In the genomic region with DNA sequence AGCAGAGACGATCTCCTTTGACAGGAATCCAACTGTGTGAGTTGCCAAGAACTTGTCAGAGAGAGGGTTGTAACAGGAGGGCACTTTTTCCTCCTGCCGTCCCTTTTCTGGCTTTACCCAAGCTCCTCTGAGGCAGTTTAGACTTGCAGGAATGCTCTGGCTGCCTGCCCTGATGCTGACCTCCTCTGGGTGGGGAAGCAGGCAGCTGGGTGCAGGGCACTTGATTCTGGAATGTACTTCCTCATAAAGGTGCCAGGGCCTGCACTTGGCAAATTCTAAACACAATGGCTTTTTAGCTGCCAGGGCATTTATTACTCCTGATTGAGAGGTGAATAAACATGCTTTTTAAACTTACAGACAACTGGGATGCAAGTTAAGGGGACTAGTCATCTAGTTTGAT, we compare ENCODE assay signal across 8 cellular contexts.
A peak's percentile ranks its signal among the peaks of the same experiment; 100 is the strongest.
DNase-seq lines count a peak whose midpoint lies in the region; ATAC-seq and TF ChIP-seq lines count a peak whose summit lies in the region.

No MANE protein-coding gene starts in this region.

- H3K27me3 Mint-ChIP-seq in activated CD4-positive, alpha-beta memory T cell treated with anti-CD3 and anti-CD28 coated beads for 36 hours = no peaks in the 10 kb centered on the region

- H3K36me3 ChIP-seq in mucosa of descending colon (ENCODE audit: low read depth) = no peaks in the 10 kb centered on the region

- no peaks in the 10 kb centered on the region for H3K9me3 ChIP-seq in mucosa of descending colon

- no peak overlapping the region for H3K27ac Mint-ChIP-seq in activated CD4-positive, alpha-beta memory T cell treated with anti-CD3 and anti-CD28 coated beads for 36 hours

- H3K4me3 ChIP-seq in mucosa of descending colon = no peak overlapping the region

- H3K4me1 Mint-ChIP-seq in activated CD4-positive, alpha-beta memory T cell treated with anti-CD3 and anti-CD28 coated beads for 36 hours (ENCODE audit: low read depth) = no peaks in the 10 kb centered on the region

- intact Hi-C loops in mucosa of descending colon (cut with DNase I, micrococcal nuclease) = no loop called here
- intact Hi-C loops in activated CD4-positive, alpha-beta memory T cell treated with anti-CD3 and anti-CD28 coated beads for 36 hours (cut with micrococcal nuclease) = no loop called here

- H3K4me3 Mint-ChIP-seq in activated CD4-positive, alpha-beta memory T cell treated with anti-CD3 and anti-CD28 coated beads for 36 hours = no peak overlapping the region

- CTCF ChIA-PET in activated CD4-positive, alpha-beta memory T cell treated with anti-CD3 and anti-CD28 coated beads for 36 hours (lab: Charles Lee) = no interaction called here

- H3K9me3 Mint-ChIP-seq in activated CD4-positive, alpha-beta memory T cell treated with anti-CD3 and anti-CD28 coated beads for 36 hours = no peaks in the 10 kb centered on the region

- H3K36me3 Mint-ChIP-seq in activated CD4-positive, alpha-beta memory T cell treated with anti-CD3 and anti-CD28 coated beads for 36 hours = no peaks in the 10 kb centered on the region

- ATAC-seq in mucosa of descending colon (peak; percentile 94), HG03175 (IDR thresholded peaks at IDR 0.05; ENCODE audit: unreplicated experiment) (no peak), GM19324 (IDR thresholded peaks at IDR 0.05; ENCODE audit: low FRiP score, unreplicated experiment) (no peak)

- DNase-seq in D341Med (ENCODE audit: low spot score) = peak; percentile 36
- peak; percentile 26 to 78 for DNase-seq in NCI-H446 (lab: John Stamatoyannopoulos, UW)
- peak; percentile 30 for DNase-seq in epidermal melanocyte (ENCODE audit: insufficient read length, low spot score)
- peak; percentile 87 to 89 (median 87) for DNase-seq in mucosa of descending colon
- DNase-seq in stimulated activated CD4-positive, alpha-beta T cell treated with anti-CD3 and anti-CD28 coated beads, Interleukin-12 subunit alpha, Interleukin-12 subunit beta, amount 100 ng/mL, for 4 hours = no peak
- no peak for DNase-seq in activated CD4-positive, alpha-beta memory T cell treated with anti-CD3 and anti-CD28 coated beads for 36 hours

- no peak for TF ChIP-seq CTCF in mucosa of descending colon (IDR thresholded peaks at IDR 0.05)

- POLR2A ChIA-PET in activated CD4-positive, alpha-beta memory T cell treated with anti-CD3 and anti-CD28 coated beads for 36 hours (lab: Charles Lee) = no interaction called here

- H3K4me1 ChIP-seq in mucosa of descending colon (ENCODE audit: low read depth) = peaks cover 8% of the 10 kb centered on the region

Comparison
In these comparisons a context has a peak if more than half of its experiments do, and no peak if none do; other contexts are left out.
1. DNase-seq: peak in D341Med (single experiment), NCI-H446 (2 of 2), epidermal melanocyte (single experiment) and mucosa of descending colon (3 of 3); none in stimulated activated CD4-positive, alpha-beta T cell treated with anti-CD3 and anti-CD28 coated beads, Interleukin-12 subunit alpha, Interleukin-12 subunit beta, amount 100 ng/mL, for 4 hours (single experiment) and activated CD4-positive, alpha-beta memory T cell treated with anti-CD3 and anti-CD28 coated beads for 36 hours (single experiment).